9 cellular contexts compared by ENCODE assay signal in genomic region chr17:81388091-81388611, GRCh38. TPM values are rescaled to one million over a fixed set of nuclear protein-coding genes. Genes with fewer than 3 reads are reported as not detected.
DNase-seq lines count a peak whose midpoint lies in the region; ATAC-seq and TF ChIP-seq lines count a peak whose summit lies in the region.
"Had no signal": no experiment of that assay in that cellular context is flagged by ENCODE, and none has a peak within 500 bp of the region (broad histone marks: within the 10 kb centered on the region; RNA-seq: fewer than 3 reads in every experiment).

No MANE protein-coding gene starts in this region.

- H3K4me3 ChIP-seq in body of pancreas (no peak overlapping the region), mucosa of descending colon (no peak overlapping the region), transverse colon (peak overlapping the region in 3 of 4 donors; percentile 51 to 79 (median 68)), BE2C (ENCODE audit: low read depth, low read length) (no peak overlapping the region)

- no peak for DNase-seq in activated naive CD4-positive, alpha-beta T cell treated with anti-CD3 and anti-CD28 coated beads, Interleukin-2, amount 10 ng/mL, durations not matched to agents 7 days and 5 days
- DNase-seq in body of pancreas: no peak
- peak in 1 of 3 donors; percentile 51 for DNase-seq in mucosa of descending colon
- DNase-seq in transverse colon: no peak
- DNase-seq in islet precursor cell: no peak
- DNase-seq in BE2C: no peak
- DNase-seq: Calu3 had no signal

- no peaks in the 10 kb centered on the region for H3K36me3 Mint-ChIP-seq in activated naive CD4-positive, alpha-beta T cell treated with anti-CD3 and anti-CD28 coated beads, Interleukin-2, amount 50 U/mL, for 24 hours
- H3K36me3 Mint-ChIP-seq in activated naive CD4-positive, alpha-beta T cell treated with anti-CD3 and anti-CD28 coated beads, Interleukin-2, amount 10 ng/mL, durations not matched to agents 7 days and 5 days: no peaks in the 10 kb centered on the region

- no peaks in the 10 kb centered on the region for H3K9me3 Mint-ChIP-seq in activated naive CD4-positive, alpha-beta T cell treated with anti-CD3 and anti-CD28 coated beads, Interleukin-2, amount 50 U/mL, for 24 hours
- H3K9me3 Mint-ChIP-seq in activated naive CD4-positive, alpha-beta T cell treated with anti-CD3 and anti-CD28 coated beads, Interleukin-2, amount 10 ng/mL, durations not matched to agents 7 days and 5 days: no peaks in the 10 kb centered on the region

- no peaks in the 10 kb centered on the region for H3K4me1 Mint-ChIP-seq in activated naive CD4-positive, alpha-beta T cell treated with anti-CD3 and anti-CD28 coated beads, Interleukin-2, amount 50 U/mL, for 24 hours
- no peaks in the 10 kb centered on the region for H3K4me1 Mint-ChIP-seq in activated naive CD4-positive, alpha-beta T cell treated with anti-CD3 and anti-CD28 coated beads, Interleukin-2, amount 10 ng/mL, durations not matched to agents 7 days and 5 days

- H3K27me3 ChIP-seq in body of pancreas (no peaks in the 10 kb centered on the region), transverse colon (peaks cover 3% of the 10 kb centered on the region), BE2C (peaks cover 16% of the 10 kb centered on the region)

- H3K27ac Mint-ChIP-seq in activated naive CD4-positive, alpha-beta T cell treated with anti-CD3 and anti-CD28 coated beads, Interleukin-2, amount 50 U/mL, for 24 hours: peak overlapping the region; percentile 55
- H3K27ac Mint-ChIP-seq in activated naive CD4-positive, alpha-beta T cell treated with anti-CD3 and anti-CD28 coated beads, Interleukin-2, amount 10 ng/mL, durations not matched to agents 7 days and 5 days: no peak overlapping the region

- 79% methylated on average over 9 to 14 of the region's 14 CpGs for WGBS in body of pancreas, 2 donors
- WGBS in transverse colon (ENCODE audit: low coverage in 1 of 2), 2 donors: 56 to 67% methylated on average over 5 to 14 of the region's 14 CpGs

- in situ Hi-C loops in transverse colon (cut with MboI; ENCODE audit: low pct_ligation_motif_present in 1 of 4, low pct_unique_long_range_greater_than_20kb in 1 of 4, low sequenced_read_pairs in 3 of 4): loop anchor here in 1 of 4 donors (25.0 kb wide), 2 partner anchors 99 to 101 kb away; partner anchors contain the start of gene SLC38A10

- TF ChIP-seq CTCF in body of pancreas (IDR thresholded peaks at IDR 0.05) (no peak), mucosa of descending colon (IDR thresholded peaks at IDR 0.05) (no peak), transverse colon (IDR thresholded peaks at IDR 0.05) (no peak), BE2C (IDR thresholded peaks at IDR 0.05; ENCODE audit: low read depth, low read length) (no peak)

- TF ChIP-seq EP300 in transverse colon (IDR thresholded peaks at IDR 0.05; ENCODE audit: low read depth): no peak

- no peak for ATAC-seq in body of pancreas
- ATAC-seq in mucosa of descending colon: peak; percentile 2
- no peak for ATAC-seq in GM19397 (IDR thresholded peaks at IDR 0.05; ENCODE audit: unreplicated experiment)

- no peaks in the 10 kb centered on the region for H3K9me3 ChIP-seq in body of pancreas
- H3K9me3 ChIP-seq in mucosa of descending colon: no peaks in the 10 kb centered on the region
- H3K9me3 ChIP-seq in transverse colon: no peaks in the 10 kb centered on the region
- H3K9me3 ChIP-seq in BE2C: no peaks in the 10 kb centered on the region

- H3K36me3 ChIP-seq in body of pancreas (replicated peaks in 1 of 2; ENCODE audit: insufficient read depth in 1 of 2, low read depth in 2 of 2) (no peaks in the 10 kb centered on the region), mucosa of descending colon (ENCODE audit: low read depth) (no peaks in the 10 kb centered on the region), transverse colon (no peaks in the 10 kb centered on the region), BE2C (no peaks in the 10 kb centered on the region)

- no peak for TF ChIP-seq POLR2A in body of pancreas (IDR thresholded peaks at IDR 0.05)
- no peak for TF ChIP-seq POLR2A in transverse colon (IDR thresholded peaks at IDR 0.05)

- CTCF ChIA-PET in activated naive CD4-positive, alpha-beta T cell treated with anti-CD3 and anti-CD28 coated beads, Interleukin-2, amount 10 ng/mL, durations not matched to agents 7 days and 5 days (lab: Charles Lee): no interaction called here

- H3K4me1 ChIP-seq in body of pancreas (peaks cover 48% of the 10 kb centered on the region), mucosa of descending colon (ENCODE audit: low read depth) (peaks cover 29% of the 10 kb centered on the region), transverse colon (peaks cover 29 to 56% (median 51%) of the 10 kb centered on the region in 4 donors), BE2C (peaks cover 31% of the 10 kb centered on the region)

- peaks cover 27% of the 10 kb centered on the region for H3K27me3 Mint-ChIP-seq in activated naive CD4-positive, alpha-beta T cell treated with anti-CD3 and anti-CD28 coated beads, Interleukin-2, amount 50 U/mL, for 24 hours
- H3K27me3 Mint-ChIP-seq in activated naive CD4-positive, alpha-beta T cell treated with anti-CD3 and anti-CD28 coated beads, Interleukin-2, amount 10 ng/mL, durations not matched to agents 7 days and 5 days: peaks cover 96% of the 10 kb centered on the region

- H3K27ac ChIP-seq in body of pancreas (peak overlapping the region; percentile 39 to 96 (median 94)), transverse colon (peak overlapping the region; percentile 90 to 98 (median 93))

- peak overlapping the region; percentile 62 for H3K4me3 Mint-ChIP-seq in activated naive CD4-positive, alpha-beta T cell treated with anti-CD3 and anti-CD28 coated beads, Interleukin-2, amount 50 U/mL, for 24 hours
- no peak overlapping the region for H3K4me3 Mint-ChIP-seq in activated naive CD4-positive, alpha-beta T cell treated with anti-CD3 and anti-CD28 coated beads, Interleukin-2, amount 10 ng/mL, durations not matched to agents 7 days and 5 days

- intact Hi-C loops in body of pancreas (cut with DNase I) (no loop called here), mucosa of descending colon (cut with DNase I, micrococcal nuclease) (no loop called here), transverse colon (cut with DNase I; ENCODE audit: low total_unique reads) (no loop called here)

RNA-seq across cellular contexts. Expression of gene BAHCC1, which starts 7.1 kb away (rescaled TPM):
- total RNA-seq in body of pancreas (10 to 100 TPM in 1 of 2 donors, 1 to 10 TPM in 1; 5.7 to 14.8 TPM), mucosa of descending colon (10 to 100 TPM; 14.0 to 27.4 (median 16.5) TPM), transverse colon (100 to 1,000 TPM in 1 of 4 donors, 10 to 100 TPM in 2, 1 to 10 TPM in 1; 8.7 to 133 (median 12.4) TPM)
- polyA plus RNA-seq in BE2C (2012; ENCODE audit: insufficient read depth, insufficient read length, low read depth): 23.2 TPM

Comparison
In these comparisons a context has a peak if more than half of its experiments do, and no peak if none do; other contexts are left out.
1. H3K4me3 ChIP-seq: peak in transverse colon (3 of 4); none in body of pancreas (0 of 2), mucosa of descending colon (single experiment) and BE2C (single experiment).